ENCODE assay signal across 26 cellular contexts in the genomic region with DNA sequence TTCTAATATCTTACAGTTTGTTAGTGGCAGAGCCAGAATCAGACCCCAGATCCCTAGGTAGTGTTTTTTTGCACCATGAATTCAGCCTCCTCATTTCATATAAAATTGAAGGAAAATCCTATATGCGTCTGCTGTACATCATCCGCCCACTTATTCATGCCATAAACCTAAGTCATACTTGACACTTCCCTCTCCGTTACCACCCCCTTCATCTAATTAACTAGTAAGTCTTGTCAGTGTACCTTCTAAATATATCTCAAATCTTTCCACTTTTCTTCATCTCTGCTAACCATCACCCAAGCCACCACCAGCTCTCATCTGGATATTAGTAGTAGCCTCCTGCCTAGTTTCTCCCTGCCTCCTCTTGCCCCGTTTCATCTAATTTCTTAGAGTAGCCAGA.
"Had no signal": no experiment of that assay in that cellular context is flagged by ENCODE, and none has a peak within 500 bp of the region (broad histone marks: within the 10 kb centered on the region; RNA-seq: fewer than 3 reads in every experiment).

No MANE protein-coding gene starts in this region.

- H3K4me3 ChIP-seq: dorsolateral prefrontal cortex, esophagus muscularis mucosa, heart right ventricle, left lung, neural progenitor cell, right atrium auricular region, testis, tibial artery had no signal

- H3K4me3 Mint-ChIP-seq: endodermal cell; naive thymus-derived CD4-positive, alpha-beta T cell; nephron; neural progenitor cell; stimulated activated memory B cell treated with anti-CD40 and anti-IgM and Interleukin-4, amounts not matched to agents 10 μg/mL and 1 μg/mL and 100 μg/mL, for 72 hours; type B pancreatic cell had no signal

- H3K27ac Mint-ChIP-seq: endodermal cell; naive thymus-derived CD4-positive, alpha-beta T cell; nephron; neural progenitor cell; progenitor cell of endocrine pancreas; stimulated activated memory B cell treated with anti-CD40 and anti-IgM and Interleukin-4, amounts not matched to agents 10 μg/mL and 1 μg/mL and 100 μg/mL, for 72 hours; type B pancreatic cell had no signal

- H3K4me1 Mint-ChIP-seq: naive thymus-derived CD4-positive, alpha-beta T cell; nephron; neural progenitor cell had no signal

- ATAC-seq: heart right ventricle; left cardiac atrium; left lung; naive thymus-derived CD4-positive, alpha-beta T cell; sciatic nerve; stimulated activated memory B cell treated with anti-CD40 and anti-IgM and Interleukin-4, amounts not matched to agents 10 μg/mL and 1 μg/mL and 100 μg/mL, for 72 hours; stimulated activated naive CD8-positive, alpha-beta T cell treated with anti-CD3 and anti-CD28 coated beads, Interleukin-15, Interleukin-2, amounts not matched to agents 100 U/mL and 50 U/mL, for 24 hours had no signal

- H3K27me3 Mint-ChIP-seq: naive thymus-derived CD4-positive, alpha-beta T cell; progenitor cell of endocrine pancreas; stimulated activated memory B cell treated with anti-CD40 and anti-IgM and Interleukin-4, amounts not matched to agents 10 μg/mL and 1 μg/mL and 100 μg/mL, for 72 hours; type B pancreatic cell had no signal

- H3K36me3 Mint-ChIP-seq: neural progenitor cell; stimulated activated memory B cell treated with anti-CD40 and anti-IgM and Interleukin-4, amounts not matched to agents 10 μg/mL and 1 μg/mL and 100 μg/mL, for 72 hours; type B pancreatic cell had no signal

- DNase-seq: dorsolateral prefrontal cortex; effector CD4-positive, alpha-beta T cell; endodermal cell; foreskin melanocyte; glutamatergic neuron; heart right ventricle; hippocampal formation; left cardiac atrium; left lung; mesendoderm; midbrain; naive thymus-derived CD4-positive, alpha-beta T cell; stimulated activated CD4-positive, alpha-beta T cell treated with anti-CD3 and anti-CD28 coated beads, Interleukin-2, amount 100 ng/mL, for 24 hours; stimulated activated CD4-positive, alpha-beta T cell treated with anti-CD3 and anti-CD28 coated beads, Interleukin-4, amount 100 ng/mL, for 4 hours; stimulated activated naive CD8-positive, alpha-beta T cell treated with anti-CD3 and anti-CD28 coated beads, Interleukin-15, Interleukin-2, amounts not matched to agents 100 U/mL and 50 U/mL, for 24 hours; substantia nigra; testis; tibial artery had no signal

- H3K9me3 Mint-ChIP-seq: endodermal cell; naive thymus-derived CD4-positive, alpha-beta T cell; nephron; neural progenitor cell; stimulated activated memory B cell treated with anti-CD40 and anti-IgM and Interleukin-4, amounts not matched to agents 10 μg/mL and 1 μg/mL and 100 μg/mL, for 72 hours; type B pancreatic cell had no signal
